24 cellular contexts compared by ENCODE assay signal in the genomic region with DNA sequence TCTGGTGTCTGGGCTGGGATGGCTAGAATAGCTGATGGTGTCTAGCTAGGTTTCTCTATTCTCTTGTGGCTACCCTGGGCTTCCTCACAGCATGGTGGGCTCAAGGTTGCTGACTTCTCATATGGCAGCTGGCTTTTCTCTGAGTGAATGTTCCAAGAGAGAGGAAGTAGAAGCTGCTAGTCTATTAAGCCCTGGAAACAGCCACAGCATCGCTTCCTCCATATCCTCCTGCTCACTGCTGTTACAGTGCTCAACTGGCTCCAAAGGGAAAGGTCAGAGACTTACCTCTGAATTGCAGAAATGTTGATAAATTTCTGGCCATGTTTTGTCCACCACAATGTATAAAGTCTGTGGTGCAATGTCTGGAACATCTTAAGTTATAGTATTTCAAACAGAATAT.
"Had no signal": no experiment of that assay in that cellular context is flagged by ENCODE, and none has a peak within 500 bp of the region (broad histone marks: within the 10 kb centered on the region; RNA-seq: fewer than 3 reads in every experiment).

No MANE protein-coding gene starts in this region.

- H3K9me3 ChIP-seq: esophagus squamous epithelium, prostate gland, right atrium auricular region, suprapubic skin, transverse colon, upper lobe of right lung, uterus had no signal

- H3K4me1 ChIP-seq: prostate gland, right atrium auricular region, upper lobe of right lung, uterus had no signal

- H3K4me3 ChIP-seq: dorsolateral prefrontal cortex, esophagus squamous epithelium, lung, prostate gland, right atrium auricular region, smooth muscle cell, suprapubic skin, transverse colon, upper lobe of right lung, uterus had no signal

- H3K4me3 Mint-ChIP-seq: naive thymus-derived CD4-positive, alpha-beta T cell; nephron progenitor cell; stimulated activated naive CD8-positive, alpha-beta T cell treated with anti-CD3 and anti-CD28 coated beads, Interleukin-15, amount 100 ng/mL, for 72 hours had no signal

- H3K27ac Mint-ChIP-seq: naive thymus-derived CD4-positive, alpha-beta T cell; nephron progenitor cell; stimulated activated naive CD8-positive, alpha-beta T cell treated with anti-CD3 and anti-CD28 coated beads, Interleukin-15, amount 100 ng/mL, for 72 hours had no signal

- H3K27ac ChIP-seq: dorsolateral prefrontal cortex, esophagus squamous epithelium, prostate gland, right atrium auricular region, suprapubic skin, transverse colon, upper lobe of right lung, uterus had no signal

- H3K36me3 ChIP-seq: esophagus squamous epithelium, prostate gland, right atrium auricular region, suprapubic skin, transverse colon, upper lobe of right lung, uterus had no signal

- DNase-seq: cortex of kidney; dorsolateral prefrontal cortex; effector CD4-positive, alpha-beta T cell; esophagus squamous epithelium; mesendoderm; midbrain; naive thymus-derived CD4-positive, alpha-beta T cell; nephron progenitor cell; nucleus accumbens; stimulated activated CD4-positive, alpha-beta T cell treated with anti-CD3 and anti-CD28 coated beads, Interleukin-12 subunit alpha, Interleukin-12 subunit beta, amount 100 ng/mL, for 4 hours; stimulated activated CD4-positive, alpha-beta T cell treated with anti-CD3 and anti-CD28 coated beads, Interleukin-1b, Interleukin-23, amount 100 ng/mL, for 48 hours; stimulated activated CD4-positive, alpha-beta T cell treated with anti-CD3 and anti-CD28 coated beads, Interleukin-4, amount 100 ng/mL, for 1 hour; stimulated activated CD8-positive, alpha-beta memory T cell treated with anti-CD3 and anti-CD28 coated beads, Interleukin-4, amount 100 ng/mL, for 48 hours; stimulated activated naive CD4-positive, alpha-beta T cell; stimulated activated naive CD8-positive, alpha-beta T cell treated with anti-CD3 and anti-CD28 coated beads, Interleukin-15, amount 100 ng/mL, for 72 hours; transverse colon; upper lobe of right lung; uterus had no signal

- H3K36me3 Mint-ChIP-seq: naive thymus-derived CD4-positive, alpha-beta T cell had no signal

- ATAC-seq: naive thymus-derived CD4-positive, alpha-beta T cell; sciatic nerve; stimulated activated naive CD8-positive, alpha-beta T cell treated with anti-CD3 and anti-CD28 coated beads, Interleukin-15, amount 100 ng/mL, for 72 hours; upper lobe of right lung had no signal

- H3K27me3 Mint-ChIP-seq: naive thymus-derived CD4-positive, alpha-beta T cell; stimulated activated naive CD8-positive, alpha-beta T cell treated with anti-CD3 and anti-CD28 coated beads, Interleukin-15, amount 100 ng/mL, for 72 hours had no signal

- H3K27me3 ChIP-seq: dorsolateral prefrontal cortex, esophagus squamous epithelium, right atrium auricular region, suprapubic skin, transverse colon, upper lobe of right lung, uterus had no signal

- H3K4me1 Mint-ChIP-seq: naive thymus-derived CD4-positive, alpha-beta T cell; stimulated activated naive CD8-positive, alpha-beta T cell treated with anti-CD3 and anti-CD28 coated beads, Interleukin-15, amount 100 ng/mL, for 72 hours had no signal
